Comparison of ENCODE assay signal across 15 cellular contexts in genomic region chr14:24876009-24876690, GRCh38.
A peak's percentile ranks its signal among the peaks of the same experiment; 100 is the strongest.
DNase-seq lines count a peak whose midpoint lies in the region; ATAC-seq, FAIRE-seq and TF ChIP-seq lines count a peak whose summit lies in the region.
"Had no signal": no experiment of that assay in that cellular context is flagged by ENCODE, and none has a peak within 500 bp of the region (broad histone marks: within the 10 kb centered on the region; RNA-seq: fewer than 3 reads in every experiment).

No MANE protein-coding gene starts in this region.

- no peak for TF ChIP-seq POLR2A in GM12892 (IDR thresholded peaks at IDR 0.05; ENCODE audit: low read depth, low read length)

- H3K9me3 ChIP-seq in right cardiac atrium (ENCODE audit: control insufficient read depth, low read length) (no peaks in the 10 kb centered on the region), lower lobe of right lung (no peaks in the 10 kb centered on the region), upper lobe of right lung (no peaks in the 10 kb centered on the region)

- TF ChIP-seq CTCF in lower lobe of right lung (IDR thresholded peaks at IDR 0.05) (no peak), upper lobe of right lung (IDR thresholded peaks at IDR 0.05) (no peak)

- WGBS in right cardiac atrium = 53% methylated on average over 3 of the region's 3 CpGs

- H3K4me1 ChIP-seq in right cardiac atrium (ENCODE audit: control insufficient read depth, insufficient read depth, low read length) (peaks cover 13% of the 10 kb centered on the region), lower lobe of right lung (peaks cover 33% of the 10 kb centered on the region), upper lobe of right lung (no peaks in the 10 kb centered on the region)

- intact Hi-C loops in left cardiac atrium (cut with DNase I) (no loop called here), right cardiac atrium (cut with DNase I) (no loop called here), lower lobe of right lung (cut with DNase I) (no loop called here), upper lobe of right lung (cut with DNase I) (no loop called here)

- H3K36me3 ChIP-seq in lower lobe of right lung = no peaks in the 10 kb centered on the region
- no peaks in the 10 kb centered on the region for H3K36me3 ChIP-seq in upper lobe of right lung

- no peak overlapping the region for H3K27ac ChIP-seq in right cardiac atrium (ENCODE audit: low read length)
- peak overlapping the region; percentile 64 for H3K27ac ChIP-seq in angular gyrus (ENCODE audit: low read depth, low read length)
- H3K27ac ChIP-seq in lower lobe of right lung = peak overlapping the region; percentile 20
- H3K27ac ChIP-seq in upper lobe of right lung = no peak overlapping the region

- H3K4me3 ChIP-seq in right cardiac atrium (ENCODE audit: low read length) = no peak overlapping the region
- H3K4me3 ChIP-seq in lower lobe of right lung = no peak overlapping the region
- H3K4me3 ChIP-seq in upper lobe of right lung = no peak overlapping the region

- no peak for FAIRE-seq in GM12892 (lab: Jason Lieb, UNC)
- FAIRE-seq: endothelial cell of umbilical vein had no signal

- H3K27me3 ChIP-seq in right cardiac atrium (ENCODE audit: control insufficient read depth, insufficient read depth) (no peaks in the 10 kb centered on the region), lower lobe of right lung (ENCODE audit: low read depth) (no peaks in the 10 kb centered on the region), upper lobe of right lung (no peaks in the 10 kb centered on the region)

- ATAC-seq in left cardiac atrium (peak; percentile 32 to 41), right cardiac atrium (no peak), lower lobe of right lung (peak in 1 of 2 donors; percentile 46), upper lobe of right lung (peak; percentile 65)
- ATAC-seq in stimulated activated naive CD8-positive, alpha-beta T cell treated with anti-CD3 and anti-CD28 coated beads, Interleukin-15, Interleukin-2, amounts not matched to agents 100 U/mL and 50 U/mL, for 24 hours = no peak

- DNase-seq in left cardiac atrium (no peak), right cardiac atrium (no peak), lower lobe of right lung (no peak), upper lobe of right lung (no peak), GM12892 (ENCODE audit: insufficient read length) (no peak), cerebellar nuclear complex (lab: John Stamatoyannopoulos, UW) (no peak)
- DNase-seq in stimulated activated naive CD8-positive, alpha-beta T cell treated with anti-CD3 and anti-CD28 coated beads, Interleukin-15, Interleukin-2, amounts not matched to agents 100 U/mL and 50 U/mL, for 24 hours = no peak
- DNase-seq: activated CD4-positive, alpha-beta T cell treated with anti-CD3 and anti-CD28 coated beads, Interleukin-2, amount 10 ng/mL, durations not matched to agents 24 days and 14 days; activated naive CD8-positive, alpha-beta T cell treated with anti-CD3 and anti-CD28 coated beads, Interleukin-2, amount 10 ng/mL, durations not matched to agents 7 days and 5 days; activated T-cell treated with anti-CD3 and anti-CD28 coated beads, Interleukin-2, amount 50 U/mL, for 1 hour; COR-L47; NCI-H82; RPMI8226 had no signal

Comparison
In these comparisons a context has a peak if more than half of its experiments do, and no peak if none do; other contexts are left out.
1. ATAC-seq: peak in left cardiac atrium (2 of 2) and upper lobe of right lung (single experiment); none in right cardiac atrium (0 of 2) and stimulated activated naive CD8-positive, alpha-beta T cell treated with anti-CD3 and anti-CD28 coated beads, Interleukin-15, Interleukin-2, amounts not matched to agents 100 U/mL and 50 U/mL, for 24 hours (single experiment).
2. H3K27ac ChIP-seq: peak in angular gyrus (single experiment) and lower lobe of right lung (single experiment); none in right cardiac atrium (single experiment) and upper lobe of right lung (single experiment).